Comparison of ENCODE assay signal across 30 cellular contexts in genomic region chr11:115158053-115158452, GRCh38.
"Had no signal": no experiment of that assay in that cellular context is flagged by ENCODE, and none has a peak within 500 bp of the region (broad histone marks: within the 10 kb centered on the region; RNA-seq: fewer than 3 reads in every experiment).

No MANE protein-coding gene starts in this region.

- H3K27me3 ChIP-seq: ovary, testis, transverse colon, uterus had no signal

- H3K36me3 ChIP-seq: ovary, suprapubic skin, tibial artery, transverse colon, upper lobe of right lung, uterus had no signal

- ATAC-seq: naive thymus-derived CD8-positive, alpha-beta T cell; natural killer cell treated with Interleukin-12 subunit alpha and Interleukin-12 subunit beta and Interleukin-15 and Interleukin-18, amount 100 ng/mL, for 72 hours; psoas muscle; right cardiac atrium; sciatic nerve; stimulated activated memory B cell treated with anti-CD40 and anti-IgM and Interleukin-4, amounts not matched to agents 10 μg/mL and 1 μg/mL and 100 μg/mL, for 72 hours; stimulated activated naive CD8-positive, alpha-beta T cell treated with anti-CD3 and anti-CD28 coated beads, Interleukin-15, amount 100 ng/mL, for 72 hours; stimulated activated naive CD8-positive, alpha-beta T cell treated with anti-CD3 and anti-CD28 coated beads, Interleukin-15, Interleukin-2, amounts not matched to agents 100 U/mL and 50 U/mL, for 24 hours; upper lobe of right lung had no signal

- H3K4me3 ChIP-seq: ovary, psoas muscle, suprapubic skin, testis, tibial artery, transverse colon, upper lobe of right lung, uterus had no signal

- DNase-seq: naive B cell; naive thymus-derived CD8-positive, alpha-beta T cell; nephron progenitor cell; occipital lobe; ovary; psoas muscle; right cardiac atrium; small intestine; stimulated activated CD4-positive, alpha-beta T cell treated with anti-CD3 and anti-CD28 coated beads, Interleukin-15, amount 100 ng/mL, for 24 hours; stimulated activated CD4-positive, alpha-beta T cell treated with anti-CD3 and anti-CD28 coated beads, Interleukin-2, amount 100 ng/mL, for 24 hours; stimulated activated CD4-positive, alpha-beta T cell treated with anti-CD3 and anti-CD28 coated beads, Interleukin-2, amount 100 ng/mL, for 48 hours; stimulated activated CD4-positive, alpha-beta T cell treated with anti-CD3 and anti-CD28 coated beads, Interleukin-4, amount 100 ng/mL, for 24 hours; stimulated activated CD8-positive, alpha-beta memory T cell treated with anti-CD3 and anti-CD28 coated beads, Interleukin-4, amount 100 ng/mL, for 48 hours; stimulated activated naive CD4-positive, alpha-beta T cell; stimulated activated naive CD8-positive, alpha-beta T cell treated with anti-CD3 and anti-CD28 coated beads, Interleukin-15, amount 100 ng/mL, for 72 hours; stimulated activated naive CD8-positive, alpha-beta T cell treated with anti-CD3 and anti-CD28 coated beads, Interleukin-15, Interleukin-2, amounts not matched to agents 100 U/mL and 50 U/mL, for 24 hours; substantia nigra; testis; tibial artery; transverse colon; upper lobe of right lung; uterus had no signal

- FAIRE-seq: small intestine had no signal

- H3K79me2 ChIP-seq: parathyroid adenoma had no signal

- H3K4me3 Mint-ChIP-seq: naive B cell; naive thymus-derived CD8-positive, alpha-beta T cell; natural killer cell treated with Interleukin-12 subunit alpha and Interleukin-12 subunit beta and Interleukin-15 and Interleukin-18, amount 100 ng/mL, for 72 hours; nephron progenitor cell; neural crest cell; stimulated activated memory B cell treated with anti-CD40 and anti-IgM and Interleukin-4, amounts not matched to agents 10 μg/mL and 1 μg/mL and 100 μg/mL, for 72 hours; stimulated activated naive CD8-positive, alpha-beta T cell treated with anti-CD3 and anti-CD28 coated beads, Interleukin-15, amount 100 ng/mL, for 72 hours; type B pancreatic cell had no signal

- H3K4me1 Mint-ChIP-seq: naive B cell; naive thymus-derived CD8-positive, alpha-beta T cell; neural crest cell; stimulated activated memory B cell treated with anti-CD40 and anti-IgM and Interleukin-4, amounts not matched to agents 10 μg/mL and 1 μg/mL and 100 μg/mL, for 72 hours had no signal

- H3K9me3 Mint-ChIP-seq: natural killer cell treated with Interleukin-12 subunit alpha and Interleukin-12 subunit beta and Interleukin-15 and Interleukin-18, amount 100 ng/mL, for 72 hours; neural crest cell; stimulated activated memory B cell treated with anti-CD40 and anti-IgM and Interleukin-4, amounts not matched to agents 10 μg/mL and 1 μg/mL and 100 μg/mL, for 72 hours had no signal

- H3K27ac Mint-ChIP-seq: naive B cell; naive thymus-derived CD8-positive, alpha-beta T cell; natural killer cell treated with Interleukin-12 subunit alpha and Interleukin-12 subunit beta and Interleukin-15 and Interleukin-18, amount 100 ng/mL, for 72 hours; nephron progenitor cell; progenitor cell of endocrine pancreas; stimulated activated memory B cell treated with anti-CD40 and anti-IgM and Interleukin-4, amounts not matched to agents 10 μg/mL and 1 μg/mL and 100 μg/mL, for 72 hours; stimulated activated naive CD8-positive, alpha-beta T cell treated with anti-CD3 and anti-CD28 coated beads, Interleukin-15, amount 100 ng/mL, for 72 hours had no signal

- H3K4me1 ChIP-seq: parathyroid adenoma, psoas muscle, suprapubic skin, testis, tibial artery, transverse colon, upper lobe of right lung, uterus had no signal

- H2AFZ ChIP-seq: parathyroid adenoma had no signal

- H3K9me3 ChIP-seq: ovary, psoas muscle, suprapubic skin, testis, tibial artery, transverse colon, upper lobe of right lung, uterus had no signal

- H3K36me3 Mint-ChIP-seq: naive B cell; naive thymus-derived CD8-positive, alpha-beta T cell; natural killer cell treated with Interleukin-12 subunit alpha and Interleukin-12 subunit beta and Interleukin-15 and Interleukin-18, amount 100 ng/mL, for 72 hours; stimulated activated memory B cell treated with anti-CD40 and anti-IgM and Interleukin-4, amounts not matched to agents 10 μg/mL and 1 μg/mL and 100 μg/mL, for 72 hours; type B pancreatic cell had no signal

- H3K27ac ChIP-seq: ovary, parathyroid adenoma, psoas muscle, suprapubic skin, testis, tibial artery, transverse colon, upper lobe of right lung, uterus had no signal

- H3K9ac ChIP-seq: parathyroid adenoma had no signal
